ENCODE assay signal across 12 cellular contexts in the genomic region with DNA sequence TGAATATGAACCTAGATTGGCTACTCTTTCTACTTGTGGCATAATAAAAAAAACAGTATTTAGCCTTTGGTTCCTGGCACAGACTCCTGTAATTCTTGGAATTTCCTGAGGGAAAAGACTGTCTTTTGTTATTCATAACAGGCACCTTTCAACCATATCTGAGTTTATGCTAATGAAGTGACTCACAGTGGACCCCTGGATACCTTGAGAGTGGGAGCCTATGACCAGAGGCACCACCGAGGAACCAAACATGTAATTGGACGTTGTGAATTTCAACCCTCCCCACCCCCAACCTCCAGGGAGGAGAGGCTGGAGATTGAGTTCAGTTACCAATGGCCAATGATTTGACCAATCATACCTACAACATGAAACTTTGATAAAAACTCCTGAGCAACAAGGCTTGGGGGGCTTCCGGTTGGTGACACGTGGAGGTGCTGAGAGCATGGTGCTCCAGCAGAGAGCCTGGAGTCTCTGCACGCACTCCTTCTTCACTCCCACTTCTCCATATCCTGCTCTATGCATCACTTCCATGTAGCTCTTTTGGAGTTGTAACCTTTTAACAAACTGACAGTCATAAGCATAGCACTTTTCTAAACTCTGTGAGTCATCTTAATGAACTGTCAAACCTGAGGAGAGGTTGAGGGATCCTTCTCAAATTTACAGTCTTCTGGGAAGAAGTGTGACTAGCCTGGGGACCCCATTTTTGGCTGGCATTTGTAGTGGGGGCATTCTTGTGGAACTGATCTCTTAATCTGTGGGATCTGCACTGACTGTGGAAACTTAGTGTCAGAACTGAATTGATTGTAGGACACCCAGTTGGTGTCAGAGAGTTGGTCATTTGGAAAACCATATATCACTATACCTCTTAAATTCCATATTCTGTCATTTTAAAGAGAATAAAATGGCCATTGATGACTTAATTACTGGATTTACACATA. TPM values are rescaled to one million over a fixed set of nuclear protein-coding genes. Genes with fewer than 3 reads are reported as not detected.
DNase-seq lines count a peak whose midpoint lies in the region; ATAC-seq, FAIRE-seq and TF ChIP-seq lines count a peak whose summit lies in the region.
"Had no signal": no experiment of that assay in that cellular context is flagged by ENCODE, and none has a peak within 500 bp of the region (broad histone marks: within the 10 kb centered on the region; RNA-seq: fewer than 3 reads in every experiment).

No MANE protein-coding gene starts in this region.

- 78% methylated on average over 5 of the region's 5 CpGs for WGBS in A549 (ENCODE audit: missing lambda C conversion rate)
- 71% methylated on average over 5 of the region's 5 CpGs for WGBS in HUES64

- H3K4me1 Mint-ChIP-seq in chondrocyte (ENCODE audit: low read depth): peaks cover 43% of the 10 kb centered on the region
- H3K4me1 Mint-ChIP-seq in activated naive CD8-positive, alpha-beta T cell treated with anti-CD3 and anti-CD28 coated beads for 36 hours: no peaks in the 10 kb centered on the region

- no peak for TF ChIP-seq EP300 in A549 (IDR thresholded peaks at IDR 0.05)

- ATAC-seq in A549: no peak
- no peak for ATAC-seq in activated CD4-positive, CD25-positive, alpha-beta regulatory T cell treated with anti-CD3 and anti-CD28 coated beads, Interleukin-2, amount 50 U/mL, for 24 hours

- POLR2A ChIA-PET in A549 (lab: Yijun Ruan, JAX): no interaction called here

- H3K27me3 Mint-ChIP-seq in chondrocyte (ENCODE audit: low read depth): no peaks in the 10 kb centered on the region
- peaks cover 22% of the 10 kb centered on the region for H3K27me3 Mint-ChIP-seq in activated naive CD8-positive, alpha-beta T cell treated with anti-CD3 and anti-CD28 coated beads for 36 hours

- peak overlapping the region; percentile 7; the same call in 1 of the 3 replicates for H3K4me2 ChIP-seq in A549
- H3K4me2 ChIP-seq: hepatocyte had no signal

- peaks cover 9% of the 10 kb centered on the region for H3K36me3 Mint-ChIP-seq in chondrocyte (ENCODE audit: low read depth)
- no peaks in the 10 kb centered on the region for H3K36me3 Mint-ChIP-seq in activated naive CD8-positive, alpha-beta T cell treated with anti-CD3 and anti-CD28 coated beads for 36 hours

- peak overlapping the region; percentile 74 to 90; a peak in 4 of 6 replicates for H3K27ac ChIP-seq in A549
- peak overlapping the region; percentile 62; the same call in 1 of the 2 replicates for H3K27ac ChIP-seq in HUES64 (ENCODE audit: low read depth, low read length)
- H3K27ac ChIP-seq: hepatocyte, spleen had no signal

- H3K9me3 Mint-ChIP-seq in chondrocyte (ENCODE audit: low read depth): no peaks in the 10 kb centered on the region
- no peaks in the 10 kb centered on the region for H3K9me3 Mint-ChIP-seq in activated naive CD8-positive, alpha-beta T cell treated with anti-CD3 and anti-CD28 coated beads for 36 hours

- H3K4me1 ChIP-seq in A549 (peaks cover 36% of the 10 kb centered on the region), HUES64 (ENCODE audit: insufficient read depth, low read length) (peaks cover 32% of the 10 kb centered on the region)
- H3K4me1 ChIP-seq: spleen had no signal

- TF ChIP-seq POLR2A in A549 (IDR thresholded peaks at IDR 0.05; ENCODE audit: low read length): no peak

- H3K4me3 ChIP-seq in A549 (no peak overlapping the region), HUES64 (ENCODE audit: low read length) (no peak overlapping the region)
- H3K4me3 ChIP-seq: hepatocyte, spleen had no signal

- no peak for TF ChIP-seq RAD21 in A549 (conservative IDR thresholded peaks at IDR 0.05 in 1 of 2, IDR thresholded peaks at IDR 0.05 in 1 of 2)

- H3K27me3 ChIP-seq in HUES64 (ENCODE audit: insufficient read depth, low read length): no peaks in the 10 kb centered on the region
- H3K27me3 ChIP-seq: hepatocyte had no signal

- no peaks in the 10 kb centered on the region for H3K9me3 ChIP-seq in A549
- H3K9me3 ChIP-seq in HUES64 (ENCODE audit: insufficient read depth, low read depth, low read length): no peaks in the 10 kb centered on the region
- H3K9me3 ChIP-seq: spleen had no signal

- no peak overlapping the region for H3K4me3 Mint-ChIP-seq in chondrocyte (ENCODE audit: unreplicated experiment)
- H3K4me3 Mint-ChIP-seq in activated naive CD8-positive, alpha-beta T cell treated with anti-CD3 and anti-CD28 coated beads for 36 hours: no peak overlapping the region

- CTCF ChIA-PET in A549 (lab: Yijun Ruan, JAX): no interaction called here

- H3K27ac Mint-ChIP-seq in chondrocyte (ENCODE audit: unreplicated experiment): peak overlapping the region; percentile 39
- no peak overlapping the region for H3K27ac Mint-ChIP-seq in activated naive CD8-positive, alpha-beta T cell treated with anti-CD3 and anti-CD28 coated beads for 36 hours

- H3K9ac ChIP-seq in HUES64 (ENCODE audit: low read depth, low read length): no peak overlapping the region

- no peak for FAIRE-seq in A549 (lab: Jason Lieb, UNC)

- TF ChIP-seq CTCF in A549 (IDR thresholded peaks at IDR 0.05): no peak
- no peak for TF ChIP-seq CTCF in chondrocyte (IDR thresholded peaks at IDR 0.05)

- DNase-seq in A549 (ENCODE audit: low read depth in 1 of 2, low spot score in 1 of 2) (no peak), chondrocyte (ENCODE audit: low spot score) (no peak), kidney glomerular epithelial cell (lab: John Stamatoyannopoulos, UW) (peak; percentile 90), NK-92 (lab: John Stamatoyannopoulos, UW; ENCODE audit: unreplicated experiment) (no peak), NCI-H2171 treated with DMSO at 0.1 percent for 48 hours (lab: John Stamatoyannopoulos, UW) (no peak)
- DNase-seq in activated naive CD8-positive, alpha-beta T cell treated with anti-CD3 and anti-CD28 coated beads for 36 hours: no peak
- DNase-seq: activated CD4-positive, alpha-beta T cell treated with anti-CD3 and anti-CD28 coated beads for 4 hours; NCI-H2081; spleen had no signal

- H3K36me3 ChIP-seq in HUES64 (ENCODE audit: insufficient read depth, low read length): no peaks in the 10 kb centered on the region
- H3K36me3 ChIP-seq: spleen had no signal

TF ChIP-seq in A549, 52 proteins besides CTCF, POLR2A, EP300 and RAD21 (continues in another document):
- TF ChIP-seq CEBPB (IDR thresholded peaks at IDR 0.05) (no peak), EHF (CRISPR knock-in tag; IDR thresholded peaks at IDR 0.05) (no peak), HDAC2 (IDR thresholded peaks at IDR 0.05) (no peak), NFE2L2 (conservative IDR thresholded peaks at IDR 0.05; ENCODE audit: low read length) (no peak), TFCP2L1 (CRISPR knock-in tag; IDR thresholded peaks at IDR 0.05) (no peak), NPAS2 (CRISPR knock-in tag; IDR thresholded peaks at IDR 0.05; ENCODE audit: borderline replicate concordance) (no peak), CHD4 (IDR thresholded peaks at IDR 0.05; ENCODE audit: borderline replicate concordance) (no peak), TP53 (CRISPR knock-in tag; IDR thresholded peaks at IDR 0.05) (no peak), ZFP36 (IDR thresholded peaks at IDR 0.05; ENCODE audit: borderline replicate concordance, partially characterized antibody) (no peak), KDM1A (IDR thresholded peaks at IDR 0.05; ENCODE audit: low read depth) (no peak), ZSCAN20 (CRISPR knock-in tag; IDR thresholded peaks at IDR 0.05) (no peak), SMC3 (IDR thresholded peaks at IDR 0.05) (no peak), FOXS1 (CRISPR knock-in tag; IDR thresholded peaks at IDR 0.05) (no peak), JUNB (IDR thresholded peaks at IDR 0.05) (no peak)
- TF ChIP-seq, protein P1, sequence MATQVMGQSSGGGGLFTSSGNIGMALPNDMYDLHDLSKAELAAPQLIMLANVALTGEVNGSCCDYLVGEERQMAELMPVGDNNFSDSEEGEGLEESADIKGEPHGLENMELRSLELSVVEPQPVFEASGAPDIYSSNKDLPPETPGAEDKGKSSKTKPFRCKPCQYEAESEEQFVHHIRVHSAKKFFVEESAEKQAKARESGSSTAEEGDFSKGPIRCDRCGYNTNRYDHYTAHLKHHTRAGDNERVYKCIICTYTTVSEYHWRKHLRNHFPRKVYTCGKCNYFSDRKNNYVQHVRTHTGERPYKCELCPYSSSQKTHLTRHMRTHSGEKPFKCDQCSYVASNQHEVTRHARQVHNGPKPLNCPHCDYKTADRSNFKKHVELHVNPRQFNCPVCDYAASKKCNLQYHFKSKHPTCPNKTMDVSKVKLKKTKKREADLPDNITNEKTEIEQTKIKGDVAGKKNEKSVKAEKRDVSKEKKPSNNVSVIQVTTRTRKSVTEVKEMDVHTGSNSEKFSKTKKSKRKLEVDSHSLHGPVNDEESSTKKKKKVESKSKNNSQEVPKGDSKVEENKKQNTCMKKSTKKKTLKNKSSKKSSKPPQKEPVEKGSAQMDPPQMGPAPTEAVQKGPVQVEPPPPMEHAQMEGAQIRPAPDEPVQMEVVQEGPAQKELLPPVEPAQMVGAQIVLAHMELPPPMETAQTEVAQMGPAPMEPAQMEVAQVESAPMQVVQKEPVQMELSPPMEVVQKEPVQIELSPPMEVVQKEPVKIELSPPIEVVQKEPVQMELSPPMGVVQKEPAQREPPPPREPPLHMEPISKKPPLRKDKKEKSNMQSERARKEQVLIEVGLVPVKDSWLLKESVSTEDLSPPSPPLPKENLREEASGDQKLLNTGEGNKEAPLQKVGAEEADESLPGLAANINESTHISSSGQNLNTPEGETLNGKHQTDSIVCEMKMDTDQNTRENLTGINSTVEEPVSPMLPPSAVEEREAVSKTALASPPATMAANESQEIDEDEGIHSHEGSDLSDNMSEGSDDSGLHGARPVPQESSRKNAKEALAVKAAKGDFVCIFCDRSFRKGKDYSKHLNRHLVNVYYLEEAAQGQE (IDR thresholded peaks at IDR 0.05): no peak
- TF ChIP-seq, protein P2, sequence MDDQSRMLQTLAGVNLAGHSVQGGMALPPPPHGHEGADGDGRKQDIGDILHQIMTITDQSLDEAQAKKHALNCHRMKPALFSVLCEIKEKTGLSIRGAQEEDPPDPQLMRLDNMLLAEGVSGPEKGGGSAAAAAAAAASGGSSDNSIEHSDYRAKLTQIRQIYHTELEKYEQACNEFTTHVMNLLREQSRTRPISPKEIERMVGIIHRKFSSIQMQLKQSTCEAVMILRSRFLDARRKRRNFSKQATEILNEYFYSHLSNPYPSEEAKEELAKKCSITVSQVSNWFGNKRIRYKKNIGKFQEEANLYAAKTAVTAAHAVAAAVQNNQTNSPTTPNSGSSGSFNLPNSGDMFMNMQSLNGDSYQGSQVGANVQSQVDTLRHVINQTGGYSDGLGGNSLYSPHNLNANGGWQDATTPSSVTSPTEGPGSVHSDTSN (IDR thresholded peaks at IDR 0.05): no peak

RNA-seq across cellular contexts. Expression of a gene that starts 48.6 kb away (rescaled TPM):
- polyA plus RNA-seq in A549 (2011; rRNA removed): 0.93 and 1.0 TPM in 2 replicates
- 0.66 and 0.90 TPM in 2 replicates for polyA plus RNA-seq in A549 (2012; cell fraction: cytosol; rRNA removed)
- polyA plus RNA-seq in A549 (2012; cell fraction: nucleus; rRNA removed): 1.5 and 1.6 TPM in 2 replicates
- polyA plus RNA-seq in A549 (2017; fragmentation: RNase III; extraction: RNeasy Plus Mini Kit Qiagen cat#74134 plus additional on column Dnase treatment): 3.1 to 3.7 TPM (median 3.7 TPM) in 3 replicates
- polyA minus RNA-seq in A549 (2011; rRNA and poly(A)+ RNA removed): 3.5 and 4.0 TPM in 2 replicates
- 1.2 TPM for polyA plus RNA-seq in HUES64 (2013, experiment 1 of 2)
- polyA plus RNA-seq in HUES64 (2013, experiment 2 of 2): 1.7 TPM
- 55.2 to 115 TPM (median 102 TPM) in 3 replicates for total RNA-seq in chondrocyte
- not detected for total RNA-seq in activated naive CD8-positive, alpha-beta T cell treated with anti-CD3 and anti-CD28 coated beads for 36 hours

Comparison
In these comparisons a context has a peak if more than half of its experiments do, and no peak if none do; other contexts are left out.
1. RNA of a gene that starts 48.6 kb away (total RNA-seq): 55.2 to 115 TPM in chondrocyte; not detected in activated naive CD8-positive, alpha-beta T cell treated with anti-CD3 and anti-CD28 coated beads for 36 hours; every median in the first group is over 10 times any median in the second.